8 cellular contexts compared by ENCODE assay signal in genomic region chr19:3185482-3186376, GRCh38. TPM values are rescaled to one million over a fixed set of nuclear protein-coding genes. Genes with fewer than 3 reads are reported as not detected.
DNase-seq lines count a peak whose midpoint lies in the region; ATAC-seq, FAIRE-seq and TF ChIP-seq lines count a peak whose summit lies in the region.

NCLN (plus strand) TSS chr19:3185930; CDS start chr19:3186031, 101 bp downstream.

- H3K36me3 ChIP-seq in A673 (ENCODE audit: insufficient read depth, low read length, poor library complexity, severe bottlenecking) = peaks cover 8% of the 10 kb centered on the region
- peaks cover 2% of the 10 kb centered on the region for H3K36me3 ChIP-seq in bronchial epithelial cell (ENCODE audit: control insufficient read depth, insufficient read depth, low read length)
- H3K36me3 ChIP-seq in small intestine (ENCODE audit: control insufficient read depth in 2 of 2, insufficient read depth in 2 of 2, low read length in 2 of 2) = no peaks in the 10 kb centered on the region

- H3K4me3 ChIP-seq in A673 (ENCODE audit: low read depth, low read length, poor library complexity, severe bottlenecking) (peak within 1 kb of the TSS; percentile 98), WI38 (ENCODE audit: low read depth, low read length) (peak within 1 kb of the TSS; percentile 86), bronchial epithelial cell (ENCODE audit: low read depth, low read length) (peak within 1 kb of the TSS; percentile 98), small intestine (ENCODE audit: low read depth in 1 of 2, low read length in 2 of 2) (peak within 1 kb of the TSS; percentile 69 to 96)

- DNase-seq in A673 (ENCODE audit: low spot score) (peak; percentile 96), NCI-H2227 treated with DMSO at 0.1 percent for 48 hours (lab: John Stamatoyannopoulos, UW) (peak; percentile 95), bronchial epithelial cell (ENCODE audit: low read depth) (peak; percentile 89), iPS-NIHi11 (ENCODE audit: low spot score) (peak; percentile 95), small intestine (peak; percentile 96)

- FAIRE-seq in bronchial epithelial cell (lab: Jason Lieb, UNC) (peak; percentile 72), small intestine (lab: Jason Lieb, UNC) (peak; percentile 5)

- ATAC-seq in GM18907 (IDR thresholded peaks at IDR 0.05; ENCODE audit: unreplicated experiment) = peak; percentile 77
- peak; percentile 78 for ATAC-seq in HG03159 (IDR thresholded peaks at IDR 0.05; ENCODE audit: unreplicated experiment)

- WGBS in small intestine, 3 donors = 0 to 1% (median 0%) methylated on average over 58 to 90 of the region's 90 CpGs

- peaks cover 17% of the 10 kb centered on the region for H3K4me1 ChIP-seq in A673 (ENCODE audit: insufficient read depth, low read length, poor library complexity, severe bottlenecking)
- H3K4me1 ChIP-seq in small intestine (ENCODE audit: control insufficient read depth in 2 of 2, insufficient read depth in 1 of 2, low read depth in 1 of 2, low read length in 1 of 2) = peaks cover 2% of the 10 kb centered on the region in 2 donors

- H3K27ac ChIP-seq in A673 (ENCODE audit: low read depth, low read length, poor library complexity, severe bottlenecking) (peak within 1 kb of the TSS; percentile 82), small intestine (ENCODE audit: low read depth in 1 of 2, low read length in 1 of 2) (peak within 1 kb of the TSS; percentile 86 to 99)

- H3K27me3 ChIP-seq in A673 (replicated peaks; ENCODE audit: insufficient read depth, low read depth, low read length, poor library complexity) (no peaks in the 10 kb centered on the region), bronchial epithelial cell (ENCODE audit: control insufficient read depth, insufficient read depth, low read length) (no peaks in the 10 kb centered on the region), small intestine (ENCODE audit: control insufficient read depth in 2 of 2, insufficient read depth in 2 of 2, low read length in 2 of 2) (no peaks in the 10 kb centered on the region)

- CTCF ChIA-PET in A673 (lab: Charles Lee) = no interaction called here

- TSS peak; percentile 46 for BruUV-seq in A673 (replicated peaks; lab: Mats Ljungman, UMichigan)

- POLR2A ChIA-PET in A673 (lab: Charles Lee; ENCODE audit: low non-redundant PET) = no interaction called here

- TF ChIP-seq CTCF in A673 (conservative IDR thresholded peaks at IDR 0.05; ENCODE audit: low read depth, low read length) (no peak), WI38 (IDR thresholded peaks at IDR 0.05; ENCODE audit: low read depth, low read length) (no peak), bronchial epithelial cell (IDR thresholded peaks at IDR 0.05; ENCODE audit: insufficient read depth, low read length, severe bottlenecking) (no peak)

- H3K9me3 ChIP-seq in A673 (ENCODE audit: low read depth, low read length, poor library complexity, severe bottlenecking) (no peaks in the 10 kb centered on the region), small intestine (ENCODE audit: control insufficient read depth, low read depth) (no peaks in the 10 kb centered on the region)

- intact Hi-C loops in A673 (cut with micrococcal nuclease; ENCODE audit: unreplicated experiment) = no loop called here

RNA-seq across cellular contexts. Expression of gene NCLN, which starts in this region (rescaled TPM):
- total RNA-seq in A673 (2021) (104 and 122 TPM in 2 replicates), bronchial epithelial cell (37.9 and 41.6 TPM in 2 replicates)
- 100 to 1,000 TPM in 2 of 3 donors, 10 to 100 TPM in 1; 94.7 to 217 (median 129) TPM for polyA plus RNA-seq in small intestine

Comparison
In these comparisons a context has a peak if more than half of its experiments do, and no peak if none do; other contexts are left out.
1. Peak in every context shown above with its lines: DNase-seq, ATAC-seq, H3K4me3 ChIP-seq and H3K27ac ChIP-seq.